9 cellular contexts compared by ENCODE assay signal in the genomic region with DNA sequence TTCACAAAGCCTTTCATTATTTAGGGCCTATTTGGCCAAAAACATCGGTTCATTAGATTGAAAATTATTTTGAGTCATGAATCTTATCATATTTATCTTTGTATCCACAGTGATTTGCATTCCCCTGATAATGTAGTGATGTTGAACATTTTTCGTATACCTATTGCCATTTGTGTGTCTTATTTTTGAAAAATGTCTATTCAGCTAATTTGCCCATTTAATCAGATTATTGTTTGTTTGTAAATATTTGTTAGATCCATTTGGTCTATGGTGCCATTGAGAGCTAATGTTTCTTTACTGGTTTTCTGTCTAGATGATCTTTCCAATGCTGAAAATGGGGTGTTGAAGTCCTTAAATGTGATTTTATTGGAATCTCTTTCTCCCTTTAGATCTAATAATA.
"Had no signal": no experiment of that assay in that cellular context is flagged by ENCODE, and none has a peak within 500 bp of the region (broad histone marks: within the 10 kb centered on the region; RNA-seq: fewer than 3 reads in every experiment).

No MANE protein-coding gene starts in this region.

- H3K9ac ChIP-seq: GM23248, KMS-11 had no signal

- FAIRE-seq: H54, HTR-8/SVneo had no signal

- DNase-seq: GM23248, GOT3, H9, HCEC 1CT, Karpas-422, KBM-7 had no signal

- H3K27ac Mint-ChIP-seq: H9 had no signal

- H2AFZ ChIP-seq: GM23248 had no signal

- H3K4me3 Mint-ChIP-seq: H9 had no signal

- H3K27ac ChIP-seq: GM23248, KMS-11 had no signal

- H3K4me1 Mint-ChIP-seq: H9 had no signal

- H3K4me3 ChIP-seq: GM23248 had no signal

- H3K4me2 ChIP-seq: KMS-11 had no signal
